In the genomic region with DNA sequence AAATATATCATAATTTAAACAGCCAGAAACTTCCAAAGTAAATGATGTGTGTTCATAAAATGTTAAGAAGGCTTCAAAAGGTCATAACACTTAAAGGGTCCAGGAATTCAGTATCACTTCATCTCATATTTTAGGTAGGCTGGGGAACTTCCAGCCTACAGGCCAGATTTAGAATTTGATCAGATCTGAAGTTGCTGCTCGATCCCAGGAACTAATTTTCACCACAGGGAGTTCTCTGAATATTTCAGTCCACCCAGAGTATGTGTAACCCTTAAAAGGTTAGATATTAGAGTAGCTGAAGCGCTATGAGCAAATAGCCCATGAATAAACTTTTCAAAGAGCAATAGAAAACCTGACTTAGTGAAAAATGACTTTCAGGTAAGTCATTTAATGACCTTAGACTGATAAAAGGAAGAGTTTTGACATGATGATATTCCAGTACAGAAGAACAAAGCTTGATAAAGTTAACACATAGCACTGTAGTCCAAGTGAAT, we compare ENCODE assay signal across 8 cellular contexts. TPM values are rescaled to one million over a fixed set of nuclear protein-coding genes. Genes with fewer than 3 reads are reported as not detected.
A peak's percentile ranks its signal among the peaks of the same experiment; 100 is the strongest.
DNase-seq lines count a peak whose midpoint lies in the region; ATAC-seq and TF ChIP-seq lines count a peak whose summit lies in the region.

No MANE protein-coding gene starts in this region.

- H3K4ac ChIP-seq in mesenchymal stem cell (ENCODE audit: low read depth in 1 of 2, low read length in 2 of 2): no peak overlapping the region

- peaks cover 48% of the 10 kb centered on the region for H3K4me1 Mint-ChIP-seq in activated CD8-positive, alpha-beta T cell treated with anti-CD3 and anti-CD28 coated beads, Interleukin-2, amount 10 ng/mL, durations not matched to agents 7 days and 5 days (ENCODE audit: low read depth)

- no peak overlapping the region for H2BK15ac ChIP-seq in mesenchymal stem cell (ENCODE audit: low read depth, poor library complexity, severe bottlenecking)

- H3K4me3 Mint-ChIP-seq in activated CD8-positive, alpha-beta T cell treated with anti-CD3 and anti-CD28 coated beads, Interleukin-2, amount 10 ng/mL, durations not matched to agents 7 days and 5 days: peak overlapping the region; percentile 85

- H3K36me3 Mint-ChIP-seq in activated CD8-positive, alpha-beta T cell treated with anti-CD3 and anti-CD28 coated beads, Interleukin-2, amount 10 ng/mL, durations not matched to agents 7 days and 5 days (ENCODE audit: low read depth): peaks cover 74% of the 10 kb centered on the region

- TF ChIP-seq POLR2A in heart left ventricle (IDR thresholded peaks at IDR 0.05): no peak

- no peaks in the 10 kb centered on the region for H3K9me3 Mint-ChIP-seq in activated CD8-positive, alpha-beta T cell treated with anti-CD3 and anti-CD28 coated beads, Interleukin-2, amount 10 ng/mL, durations not matched to agents 7 days and 5 days (ENCODE audit: insufficient read depth)

- intact Hi-C loops in heart left ventricle (cut with DNase I) (no loop called here), Right ventricle myocardium inferior (cut with DNase I) (no loop called here), upper lobe of right lung (cut with DNase I) (no loop called here)

- peaks cover 0 to 89% (median 21%) of the 10 kb centered on the region in 12 donors for H3K4me1 ChIP-seq in heart left ventricle
- H3K4me1 ChIP-seq in mesenchymal stem cell (ENCODE audit: control insufficient read depth, insufficient read depth, low read depth, low read length): peaks cover 3% of the 10 kb centered on the region
- peaks cover 26% of the 10 kb centered on the region for H3K4me1 ChIP-seq in upper lobe of right lung

- no peak overlapping the region for H3K23ac ChIP-seq in mesenchymal stem cell (ENCODE audit: low read length in 2 of 2)

- H2BK120ac ChIP-seq in mesenchymal stem cell (ENCODE audit: low read depth, low read length): no peak overlapping the region

- H3K27ac Mint-ChIP-seq in activated CD8-positive, alpha-beta T cell treated with anti-CD3 and anti-CD28 coated beads, Interleukin-2, amount 10 ng/mL, durations not matched to agents 7 days and 5 days: peak overlapping the region; percentile 92

- H3K27me3 Mint-ChIP-seq in activated CD8-positive, alpha-beta T cell treated with anti-CD3 and anti-CD28 coated beads, Interleukin-2, amount 10 ng/mL, durations not matched to agents 7 days and 5 days (ENCODE audit: low read depth): no peaks in the 10 kb centered on the region

- TF ChIP-seq CTCF in heart left ventricle (IDR thresholded peaks at IDR 0.05): no peak
- no peak for TF ChIP-seq CTCF in upper lobe of right lung (IDR thresholded peaks at IDR 0.05)
- no peak for TF ChIP-seq CTCF in GM10266 (IDR thresholded peaks at IDR 0.05; ENCODE audit: control insufficient read depth, insufficient read depth, low read depth, missing control alignments)

- H3K9me3 ChIP-seq in heart left ventricle: no peaks in the 10 kb centered on the region
- H3K9me3 ChIP-seq in mesenchymal stem cell (ENCODE audit: control insufficient read depth, low read length): no peaks in the 10 kb centered on the region
- no peaks in the 10 kb centered on the region for H3K9me3 ChIP-seq in upper lobe of right lung

- DNase-seq in heart left ventricle: no peak
- no peak for DNase-seq in Right ventricle myocardium inferior (ENCODE audit: missing footprints)
- DNase-seq in activated CD8-positive, alpha-beta T cell treated with anti-CD3 and anti-CD28 coated beads, Interleukin-2, amount 10 ng/mL, durations not matched to agents 7 days and 5 days: peak; percentile 22
- no peak for DNase-seq in mesenchymal stem cell
- DNase-seq in upper lobe of right lung: no peak
- no peak for DNase-seq in NCI-H524 treated with DMSO at 0.1 percent for 48 hours (lab: John Stamatoyannopoulos, UW)
- DNase-seq in GM10266 (ENCODE audit: extremely low spot score): no peak
- no peak for DNase-seq in NCI-H345 (lab: John Stamatoyannopoulos, UW)

- H3K79me1 ChIP-seq in mesenchymal stem cell (replicated peaks; ENCODE audit: low read length, poor library complexity, severe bottlenecking): peaks cover 10% of the 10 kb centered on the region

- H3K36me3 ChIP-seq in heart left ventricle (no peaks in the 10 kb centered on the region), mesenchymal stem cell (ENCODE audit: control insufficient read depth in 1 of 2, insufficient read depth in 2 of 2, low read depth in 1 of 2, low read length in 2 of 2) (no peaks in the 10 kb centered on the region), upper lobe of right lung (no peaks in the 10 kb centered on the region)

- no peak overlapping the region for H3K18ac ChIP-seq in mesenchymal stem cell (ENCODE audit: low read depth in 1 of 2, low read length in 2 of 2)

- POLR2A ChIA-PET in activated CD8-positive, alpha-beta T cell treated with anti-CD3 and anti-CD28 coated beads, Interleukin-2, amount 10 ng/mL, durations not matched to agents 7 days and 5 days (lab: Charles Lee): interaction anchor here (0.6 to 9.2 kb wide), 10 partner anchors 13 to 576 kb away, joined by 3 to 186 read pairs (median 5); no protein-coding TSS in a partner anchor

- H2BK12ac ChIP-seq in mesenchymal stem cell (ENCODE audit: low read length in 2 of 2): no peak overlapping the region

- H3K4me2 ChIP-seq in mesenchymal stem cell (ENCODE audit: low read length, poor library complexity, severe bottlenecking): no peak overlapping the region

- H3K14ac ChIP-seq in mesenchymal stem cell (ENCODE audit: low read length in 2 of 2): no peak overlapping the region

- H4K91ac ChIP-seq in mesenchymal stem cell (ENCODE audit: low read length): no peak overlapping the region

- H3K27ac ChIP-seq in heart left ventricle (peak overlapping the region in 8 of 12 donors; percentile 0 to 92 (median 58)), mesenchymal stem cell (ENCODE audit: low read length, poor library complexity, severe bottlenecking) (no peak overlapping the region), upper lobe of right lung (peak overlapping the region; percentile 85)

- H2AK5ac ChIP-seq in mesenchymal stem cell (ENCODE audit: low read length, severe bottlenecking): no peak overlapping the region

- H2BK5ac ChIP-seq in mesenchymal stem cell (ENCODE audit: low read depth, low read length, poor library complexity, severe bottlenecking): no peak overlapping the region

- no peak overlapping the region for H4K8ac ChIP-seq in mesenchymal stem cell (ENCODE audit: low read length)

- H3K9ac ChIP-seq in mesenchymal stem cell (ENCODE audit: low read length): peak overlapping the region; percentile 17

- peak overlapping the region in 7 of 12 donors; percentile 15 to 60 (median 35) for H3K4me3 ChIP-seq in heart left ventricle
- no peak overlapping the region for H3K4me3 ChIP-seq in mesenchymal stem cell (ENCODE audit: insufficient read depth in 1 of 2, low read depth in 1 of 2, low read length in 2 of 2)
- H3K4me3 ChIP-seq in upper lobe of right lung: peak overlapping the region; percentile 41

- CTCF ChIA-PET in activated CD8-positive, alpha-beta T cell treated with anti-CD3 and anti-CD28 coated beads, Interleukin-2, amount 10 ng/mL, durations not matched to agents 7 days and 5 days (lab: Charles Lee): interaction anchor here (1.0 to 15.5 kb wide), 13 partner anchors 10 to 101 kb away, joined by 3 to 198 read pairs (median 15); no protein-coding TSS in a partner anchor

- 54 to 62% (median 58%) methylated on average over 2 of the region's 2 CpGs for WGBS in heart left ventricle, 4 donors
- 43% methylated on average over 1 of the region's 2 CpGs for WGBS in mesenchymal stem cell

- H2AFZ ChIP-seq in mesenchymal stem cell (ENCODE audit: low read depth, low read length): no peak overlapping the region

- H3K27me3 ChIP-seq in heart left ventricle: no peaks in the 10 kb centered on the region
- no peaks in the 10 kb centered on the region for H3K27me3 ChIP-seq in mesenchymal stem cell (ENCODE audit: control insufficient read depth in 1 of 2, insufficient read depth in 1 of 2, low read length in 2 of 2)
- H3K27me3 ChIP-seq in upper lobe of right lung: no peaks in the 10 kb centered on the region

- no peak for ATAC-seq in heart left ventricle
- no peak for ATAC-seq in Right ventricle myocardium inferior
- peak; percentile 6 for ATAC-seq in activated CD8-positive, alpha-beta T cell treated with anti-CD3 and anti-CD28 coated beads, Interleukin-2, amount 10 ng/mL, durations not matched to agents 7 days and 5 days
- no peak for ATAC-seq in upper lobe of right lung

RNA-seq across cellular contexts. Expression of a gene that starts 1.7 kb away (rescaled TPM):
- total RNA-seq in heart left ventricle (10 to 100 TPM in 8 of 9 donors, 1 to 10 TPM in 1; 10.0 to 73.2 (median 14.1) TPM), Right ventricle myocardium inferior (19.4 TPM), upper lobe of right lung (71.5 TPM)
- polyA plus RNA-seq in heart left ventricle: 10 to 100 TPM in 1 of 2 donors, 1 to 10 TPM in 1; 9.7 to 12.3 TPM
- 100 to 1,000 TPM; 357 to 390 TPM for total RNA-seq in activated CD8-positive, alpha-beta T cell treated with anti-CD3 and anti-CD28 coated beads, Interleukin-2, amount 10 ng/mL, durations not matched to agents 7 days and 5 days
- polyA plus RNA-seq in mesenchymal stem cell (2013, experiment 1 of 2): 52.6 TPM
- polyA plus RNA-seq in mesenchymal stem cell (2013, experiment 2 of 2): 53.6 TPM

Comparison
In these comparisons a context has a peak if more than half of its experiments do, and no peak if none do; other contexts are left out.
1. H3K4me3 ChIP-seq: peak in heart left ventricle (7 of 12) and upper lobe of right lung (single experiment); none in mesenchymal stem cell (0 of 2).